In genomic region chr1:39159224-39160036, GRCh38 we compare ENCODE assay signal across 10 cellular contexts. TPM values are rescaled to one million over a fixed set of nuclear protein-coding genes. Genes with fewer than 3 reads are reported as not detected.
DNase-seq lines count a peak whose midpoint lies in the region; ATAC-seq and TF ChIP-seq lines count a peak whose summit lies in the region.
"Had no signal": no experiment of that assay in that cellular context is flagged by ENCODE, and none has a peak within 500 bp of the region (broad histone marks: within the 10 kb centered on the region; RNA-seq: fewer than 3 reads in every experiment).

No MANE protein-coding gene starts in this region.

- peaks cover 5% of the 10 kb centered on the region for H3K4me1 ChIP-seq in CD8-positive, alpha-beta memory T cell (ENCODE audit: insufficient read depth, low read length)
- peaks cover 76% of the 10 kb centered on the region for H3K4me1 ChIP-seq in Panc1 (ENCODE audit: control insufficient read depth, insufficient read depth, low read length)

- CTCF ChIA-PET in CD8-positive, alpha-beta memory T cell (lab: Charles Lee) = interaction anchor here (1.3 kb wide), 1 partner anchor 99 kb away, joined by 3 read pairs; no protein-coding TSS in a partner anchor
- CTCF ChIA-PET in Panc1 (lab: Charles Lee) = interaction anchor here (1.4 to 3.3 kb wide), 2 partner anchors 26 to 33 kb away, joined by 4 to 11 read pairs; no protein-coding TSS in a partner anchor
- CTCF ChIA-PET in activated naive CD4-positive, alpha-beta T cell treated with anti-CD3 and anti-CD28 coated beads, Interleukin-2, amount 10 ng/mL, durations not matched to agents 7 days and 5 days (lab: Charles Lee) = no interaction called here

- H3K9me3 ChIP-seq in CD8-positive, alpha-beta memory T cell (ENCODE audit: low read length) = no peaks in the 10 kb centered on the region
- no peaks in the 10 kb centered on the region for H3K9me3 ChIP-seq in Panc1 (ENCODE audit: control insufficient read depth, insufficient read depth, low read depth, low read length)

- DNase-seq in CD8-positive, alpha-beta memory T cell = no peak
- DNase-seq in Panc1 (ENCODE audit: low read depth, low spot score) (no peak), epithelial cell of proximal tubule (ENCODE audit: low read depth) (peak; percentile 57), nephron progenitor cell (no peak), NCI-H2196 (lab: John Stamatoyannopoulos, UW; ENCODE audit: unreplicated experiment) (no peak)
- no peak for DNase-seq in activated CD4-positive, alpha-beta T cell treated with anti-CD3 and anti-CD28 coated beads for 4 hours
- DNase-seq in activated naive CD4-positive, alpha-beta T cell treated with anti-CD3 and anti-CD28 coated beads, Interleukin-2, amount 10 ng/mL, durations not matched to agents 7 days and 5 days = no peak
- no peak for DNase-seq in activated CD4-positive, alpha-beta T cell treated with anti-CD3 and anti-CD28 coated beads, Interleukin-2, amount 50 U/mL, for 1 hour
- DNase-seq: KG1, left cardiac atrium had no signal

- H3K27me3 Mint-ChIP-seq in CD8-positive, alpha-beta memory T cell = peaks cover 7 to 9% of the 10 kb centered on the region in 2 donors
- H3K27me3 Mint-ChIP-seq in nephron progenitor cell (ENCODE audit: low read depth, poor library complexity) = no peaks in the 10 kb centered on the region
- peaks cover 24% of the 10 kb centered on the region for H3K27me3 Mint-ChIP-seq in activated naive CD4-positive, alpha-beta T cell treated with anti-CD3 and anti-CD28 coated beads, Interleukin-2, amount 10 ng/mL, durations not matched to agents 7 days and 5 days

- H3K4me3 Mint-ChIP-seq in CD8-positive, alpha-beta memory T cell = no peak overlapping the region
- peak overlapping the region; percentile 69 for H3K4me3 Mint-ChIP-seq in nephron progenitor cell
- H3K4me3 Mint-ChIP-seq in activated naive CD4-positive, alpha-beta T cell treated with anti-CD3 and anti-CD28 coated beads, Interleukin-2, amount 10 ng/mL, durations not matched to agents 7 days and 5 days = no peak overlapping the region

- TF ChIP-seq CTCF in Panc1 (IDR thresholded peaks at IDR 0.05) (no peak), epithelial cell of proximal tubule (conservative IDR thresholded peaks at IDR 0.05; ENCODE audit: low read depth, low read length) (no peak), nephron progenitor cell (IDR thresholded peaks at IDR 0.05) (no peak)

- H3K27me3 ChIP-seq in CD8-positive, alpha-beta memory T cell (ENCODE audit: insufficient read depth, low read length, poor library complexity, severe bottlenecking) = no peaks in the 10 kb centered on the region
- H3K27me3 ChIP-seq in Panc1 (ENCODE audit: control insufficient read depth, insufficient read depth, low read length) = no peaks in the 10 kb centered on the region

- H3K36me3 Mint-ChIP-seq in CD8-positive, alpha-beta memory T cell = no peaks in the 10 kb centered on the region
- H3K36me3 Mint-ChIP-seq in nephron progenitor cell (ENCODE audit: low read depth) = peaks cover 15% of the 10 kb centered on the region
- H3K36me3 Mint-ChIP-seq in activated naive CD4-positive, alpha-beta T cell treated with anti-CD3 and anti-CD28 coated beads, Interleukin-2, amount 10 ng/mL, durations not matched to agents 7 days and 5 days = no peaks in the 10 kb centered on the region

- ATAC-seq in Panc1 = peak; percentile 71

- in situ Hi-C loops in Panc1 (cut with HindIII; ENCODE audit: low pct_unique_long_range_greater_than_20kb, low sequenced_read_pairs) = no loop called here

- H3K4me3 ChIP-seq in CD8-positive, alpha-beta memory T cell (ENCODE audit: low read length) = no peak overlapping the region
- peak overlapping the region; percentile 23 to 35 for H3K4me3 ChIP-seq in Panc1 (ENCODE audit: low read depth in 2 of 2, low read length in 2 of 2)
- H3K4me3 ChIP-seq in epithelial cell of proximal tubule (ENCODE audit: low read depth, low read length) = peak overlapping the region; percentile 50

- intact Hi-C loops in Panc1 (cut with micrococcal nuclease; ENCODE audit: unreplicated experiment) = no loop called here

- BruUV-seq in Panc1 (replicated peaks; lab: Mats Ljungman, UMichigan) = no TSS peak

- POLR2A ChIA-PET in CD8-positive, alpha-beta memory T cell (lab: Charles Lee) = no interaction called here
- POLR2A ChIA-PET in Panc1 (lab: Charles Lee) = interaction anchor here (0.8 to 1.3 kb wide), 3 partner anchors 15 to 33 kb away, joined by 3 to 4 read pairs (median 3); no protein-coding TSS in a partner anchor

- H3K36me3 ChIP-seq in CD8-positive, alpha-beta memory T cell (ENCODE audit: insufficient read depth, low read length) = no peaks in the 10 kb centered on the region
- no peaks in the 10 kb centered on the region for H3K36me3 ChIP-seq in Panc1 (ENCODE audit: control insufficient read depth, insufficient read depth, low read length)

- peak overlapping the region in 1 of 8 donors; percentile 39 for H3K27ac Mint-ChIP-seq in CD8-positive, alpha-beta memory T cell
- peak overlapping the region; percentile 89 for H3K27ac Mint-ChIP-seq in nephron progenitor cell
- no peak overlapping the region for H3K27ac Mint-ChIP-seq in activated naive CD4-positive, alpha-beta T cell treated with anti-CD3 and anti-CD28 coated beads, Interleukin-2, amount 10 ng/mL, durations not matched to agents 7 days and 5 days

- peaks cover 0 to 4% (median 3%) of the 10 kb centered on the region in 3 donors for H3K4me1 Mint-ChIP-seq in CD8-positive, alpha-beta memory T cell
- peaks cover 70% of the 10 kb centered on the region for H3K4me1 Mint-ChIP-seq in nephron progenitor cell
- peaks cover 4% of the 10 kb centered on the region for H3K4me1 Mint-ChIP-seq in activated naive CD4-positive, alpha-beta T cell treated with anti-CD3 and anti-CD28 coated beads, Interleukin-2, amount 10 ng/mL, durations not matched to agents 7 days and 5 days

- no peaks in the 10 kb centered on the region for H3K9me3 Mint-ChIP-seq in CD8-positive, alpha-beta memory T cell
- H3K9me3 Mint-ChIP-seq in nephron progenitor cell = no peaks in the 10 kb centered on the region
- H3K9me3 Mint-ChIP-seq in activated naive CD4-positive, alpha-beta T cell treated with anti-CD3 and anti-CD28 coated beads, Interleukin-2, amount 10 ng/mL, durations not matched to agents 7 days and 5 days = no peaks in the 10 kb centered on the region

- H3K27ac ChIP-seq in CD8-positive, alpha-beta memory T cell (ENCODE audit: low read depth, low read length) = peak overlapping the region; percentile 33
- H3K27ac ChIP-seq in Panc1 (ENCODE audit: low read length) = peak overlapping the region; percentile 90

RNA-seq across cellular contexts. Expression of gene MACF1, which starts 45.1 kb away (rescaled TPM):
- total RNA-seq in CD8-positive, alpha-beta memory T cell = 100 to 1,000 TPM; 151 to 154 TPM
- 87.6 TPM for polyA plus RNA-seq in CD8-positive, alpha-beta memory T cell
- total RNA-seq in Panc1 (2021; ENCODE audit: unreplicated experiment) (413 TPM), epithelial cell of proximal tubule (185 and 296 TPM in 2 replicates)
- 162 TPM for polyA plus RNA-seq in Panc1 (2012; ENCODE audit: insufficient read length)
